16 cellular contexts compared by ENCODE assay signal in the genomic region with DNA sequence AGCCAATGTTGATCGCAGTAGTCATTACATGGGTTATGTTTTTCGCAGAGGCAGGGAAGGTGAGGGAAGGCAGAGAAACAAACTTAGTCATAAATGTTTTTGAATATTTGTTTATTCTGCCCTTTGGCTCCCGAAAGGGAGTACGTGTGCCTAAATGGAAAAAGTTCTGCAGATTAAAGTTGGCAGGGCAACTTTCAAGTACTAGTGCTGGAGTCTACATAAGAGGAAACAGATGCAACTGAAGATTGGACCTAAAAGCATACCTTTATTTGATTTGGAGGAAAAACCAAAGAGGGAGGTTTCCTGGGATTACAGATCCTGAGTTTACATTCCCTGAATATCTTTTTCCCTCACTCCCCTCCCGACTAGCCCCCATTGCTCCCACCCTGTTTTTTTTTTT. TPM values are rescaled to one million over a fixed set of nuclear protein-coding genes. Genes with fewer than 3 reads are reported as not detected.
DNase-seq lines count a peak whose midpoint lies in the region; ATAC-seq and TF ChIP-seq lines count a peak whose summit lies in the region.
"Had no signal": no experiment of that assay in that cellular context is flagged by ENCODE, and none has a peak within 500 bp of the region (broad histone marks: within the 10 kb centered on the region; RNA-seq: fewer than 3 reads in every experiment).

No MANE protein-coding gene starts in this region.

- no TSS peak for BruUV-seq in mammary epithelial cell (replicated peaks; lab: Mats Ljungman, UMichigan)

- in situ Hi-C loops in mammary epithelial cell (cut with MboI; ENCODE audit: low sequenced_read_pairs in 2 of 2): no loop called here

- TF ChIP-seq CTCF in mammary epithelial cell (conservative IDR thresholded peaks at IDR 0.05 in 1 of 2, IDR thresholded peaks at IDR 0.05 in 1 of 2; ENCODE audit: extremely low read depth in 1 of 2, insufficient read depth in 1 of 2, low read depth in 1 of 2, low read length in 2 of 2): no peak

- H3K27me3 ChIP-seq in ACC112 (ENCODE audit: insufficient read depth, low read length) (no peaks in the 10 kb centered on the region), Karpas-422 (ENCODE audit: low read length) (no peaks in the 10 kb centered on the region), mammary epithelial cell (ENCODE audit: insufficient read depth, low read length) (no peaks in the 10 kb centered on the region)
- H3K27me3 ChIP-seq: vagina had no signal

- H3K27ac ChIP-seq in ACC112 (ENCODE audit: low read depth, low read length): 0 out of 2 replicates have a peak overlapping the region, but pooled peaks have one; percentile 58
- peak overlapping the region; percentile 52 for H3K27ac ChIP-seq in Karpas-422 (ENCODE audit: low read length)
- H3K27ac ChIP-seq in mammary epithelial cell (ENCODE audit: insufficient read depth, low read depth, low read length): no peak overlapping the region
- H3K27ac ChIP-seq: C4-2B, vagina had no signal

- no peaks in the 10 kb centered on the region for H3K9me2 ChIP-seq in Karpas-422 (replicated peaks; ENCODE audit: insufficient read depth, low read length)

- H4K20me1 ChIP-seq in Karpas-422 (ENCODE audit: insufficient read depth, low read depth, low read length) (peaks cover 18% of the 10 kb centered on the region), mammary epithelial cell (ENCODE audit: insufficient read depth, low read length) (no peaks in the 10 kb centered on the region)

- ATAC-seq in GM19452 (IDR thresholded peaks at IDR 0.05; ENCODE audit: unreplicated experiment): no peak
- ATAC-seq: effector memory CD8-positive, alpha-beta T cell had no signal

- H3K9me3 ChIP-seq in Karpas-422 (ENCODE audit: low read length) (no peaks in the 10 kb centered on the region), mammary epithelial cell (replicated peaks; ENCODE audit: insufficient read depth, low read length) (no peaks in the 10 kb centered on the region)
- H3K9me3 ChIP-seq: vagina had no signal

- intact Hi-C loops in mammary epithelial cell (cut with micrococcal nuclease): no loop called here

- H2AFZ ChIP-seq in ACC112 (ENCODE audit: low read length, unreplicated experiment) (no peak overlapping the region), Karpas-422 (ENCODE audit: low read length) (no peak overlapping the region), mammary epithelial cell (ENCODE audit: low read depth, low read length) (no peak overlapping the region)

- H3K4me1 ChIP-seq in ACC112 (ENCODE audit: control insufficient read depth, insufficient read depth, low read length, unreplicated experiment): peaks cover 39% of the 10 kb centered on the region
- H3K4me1 ChIP-seq in Karpas-422 (ENCODE audit: low read length): peaks cover 91% of the 10 kb centered on the region
- peaks cover 23% of the 10 kb centered on the region for H3K4me1 ChIP-seq in mammary epithelial cell (ENCODE audit: insufficient read depth, low read length)

- H3K79me2 ChIP-seq in ACC112 (ENCODE audit: control insufficient read depth, insufficient read depth, low read length, unreplicated experiment) (peaks cover 89% of the 10 kb centered on the region), Karpas-422 (ENCODE audit: low read length) (peaks cover 98% of the 10 kb centered on the region), mammary epithelial cell (ENCODE audit: insufficient read depth, low read length) (peaks cover 98% of the 10 kb centered on the region)

- DNase-seq in Karpas-422 (no peak), mammary epithelial cell (no peak), lung microvascular endothelial cell (ENCODE audit: low read depth in 2 of 2) (peak; percentile 64 to 67)
- DNase-seq in stimulated activated naive CD4-positive, alpha-beta T cell (lab: John Stamatoyannopoulos, UW): no peak
- DNase-seq in activated effector memory CD4-positive, alpha-beta T cell treated with anti-CD3 and anti-CD28 coated beads, Interleukin-2, amount 50 U/mL, for 16 hours: no peak
- no peak for DNase-seq in activated CD8-positive, alpha-beta memory T cell treated with anti-CD3 and anti-CD28 coated beads, Interleukin-2, amount 50 U/mL, for 4 hours
- DNase-seq: activated CD4-positive, alpha-beta T cell treated with anti-CD3 and anti-CD28 coated beads for 48 hours; effector memory CD8-positive, alpha-beta T cell; left cardiac atrium; NCI-H187; NCI-H748 treated with DMSO at 0.1 percent for 48 hours; stimulated activated CD4-positive, alpha-beta T cell treated with anti-CD3 and anti-CD28 coated beads, Interleukin-1b, Interleukin-23, amount 100 ng/mL, for 48 hours had no signal

- WGBS in mammary epithelial cell (ENCODE audit: low coverage, missing lambda C conversion rate): 93% methylated on average over 4 of the region's 5 CpGs

- dilution Hi-C loops in mammary epithelial cell (cut with HindIII; ENCODE audit: low sequenced_read_pairs): no loop called here

- CTCF ChIA-PET in mammary epithelial cell (lab: Charles Lee; ENCODE audit: low non-redundant PET): no interaction called here

- H3K36me3 ChIP-seq in ACC112 (ENCODE audit: insufficient read depth, low read length) (peaks cover 24% of the 10 kb centered on the region), Karpas-422 (ENCODE audit: insufficient read depth, low read length) (peaks cover 32% of the 10 kb centered on the region), mammary epithelial cell (ENCODE audit: insufficient read depth, low read length) (peaks cover 9% of the 10 kb centered on the region)
- H3K36me3 ChIP-seq: vagina had no signal

- H3K4me3 ChIP-seq in ACC112 (ENCODE audit: low read depth, low read length) (no peak overlapping the region), Karpas-422 (ENCODE audit: low read length) (no peak overlapping the region), mammary epithelial cell (replicated peaks in 1 of 3; ENCODE audit: insufficient read depth in 1 of 3, low read depth in 2 of 3, low read length in 3 of 3) (no peak overlapping the region)
- H3K4me3 ChIP-seq: vagina had no signal

- H3K9ac ChIP-seq in Karpas-422 (ENCODE audit: low read length) (no peak overlapping the region), mammary epithelial cell (ENCODE audit: insufficient read depth, low read length) (no peak overlapping the region)

- H3K4me2 ChIP-seq in Karpas-422 (ENCODE audit: low read depth, low read length, poor library complexity, severe bottlenecking) (peak overlapping the region; percentile 78), mammary epithelial cell (ENCODE audit: insufficient read depth, low read depth, low read length) (peak overlapping the region; percentile 12)

RNA-seq across cellular contexts. Expression of a gene that starts 5.7 kb away (rescaled TPM):
- 156 and 355 TPM in 2 replicates for total RNA-seq in Karpas-422 (2014; rRNA removed; shearing (Covaris generic); ENCODE audit: low replicate concordance)
- total RNA-seq in mammary epithelial cell: 100 to 1,000 TPM; 151 to 175 TPM
- polyA plus RNA-seq in mammary epithelial cell: 71.4 TPM
- 277 TPM for polyA minus RNA-seq in mammary epithelial cell
- 64.5 and 94.8 TPM in 2 replicates for total RNA-seq in lung microvascular endothelial cell

Comparison
In these comparisons a context has a peak if more than half of its experiments do, and no peak if none do; other contexts are left out.
1. DNase-seq: peak in lung microvascular endothelial cell (2 of 2); none in Karpas-422 (single experiment), mammary epithelial cell (single experiment), stimulated activated naive CD4-positive, alpha-beta T cell (0 of 6), activated effector memory CD4-positive, alpha-beta T cell treated with anti-CD3 and anti-CD28 coated beads, Interleukin-2, amount 50 U/mL, for 16 hours (single experiment) and activated CD8-positive, alpha-beta memory T cell treated with anti-CD3 and anti-CD28 coated beads, Interleukin-2, amount 50 U/mL, for 4 hours (single experiment).